Comparison of ENCODE assay signal across 8 cellular contexts in genomic region chr2:113336040-113336439, GRCh38. TPM values are rescaled to one million over a fixed set of nuclear protein-coding genes. Genes with fewer than 3 reads are reported as not detected.
A peak's percentile ranks its signal among the peaks of the same experiment; 100 is the strongest.
DNase-seq lines count a peak whose midpoint lies in the region; TF ChIP-seq lines count a peak whose summit lies in the region.
"Not testable (repeated sequence)": the region's sequence is repeated elsewhere in the genome, so short reads cannot be mapped to it uniquely, and the experiment has no call there.
"Had no signal": no experiment of that assay in that cellular context is flagged by ENCODE, and none has a peak within 500 bp of the region (broad histone marks: within the 10 kb centered on the region; RNA-seq: fewer than 3 reads in every experiment).

No MANE protein-coding gene starts in this region.

- H3K9ac ChIP-seq in liver (ENCODE audit: low read depth in 1 of 2, low read length in 2 of 2), result not testable (repeated sequence)

- H3K4me1 ChIP-seq in liver (ENCODE audit: control insufficient read depth in 4 of 4, insufficient read depth in 4 of 4, low read length in 3 of 4), result peaks cover 2 to 12% (median 7%) of the 10 kb centered on the region in 4 donors

- H3K9me3 ChIP-seq in liver (ENCODE audit: control insufficient read depth in 4 of 4, low read length in 3 of 4), result not testable (repeated sequence)

- TF ChIP-seq CTCF in cardiac fibroblast (IDR thresholded peaks at IDR 0.05; ENCODE audit: low read depth, low read length); foreskin fibroblast (IDR thresholded peaks at IDR 0.05; ENCODE audit: low read depth, low read length); liver (IDR thresholded peaks at IDR 0.05; ENCODE audit: low read depth, low read length, missing input control): not testable (repeated sequence)

- H3K36me3 ChIP-seq in liver (ENCODE audit: control insufficient read depth in 4 of 4, insufficient read depth in 3 of 4, low read depth in 1 of 4, low read length in 3 of 4), result not testable (repeated sequence)

- not testable (repeated sequence) for H3K27ac ChIP-seq in liver (ENCODE audit: low read depth in 1 of 2, low read length in 2 of 2)

- TF ChIP-seq RAD21 in liver (IDR thresholded peaks at IDR 0.05), result not testable (repeated sequence)

- not testable (repeated sequence) for H3K4me3 ChIP-seq in cardiac fibroblast (replicated peaks in 1 of 2; ENCODE audit: low read depth in 2 of 2, low read length in 2 of 2); foreskin fibroblast (ENCODE audit: low read depth in 1 of 2, low read length in 2 of 2); liver (ENCODE audit: low read depth in 1 of 3, low read length in 3 of 3); skeletal muscle cell (ENCODE audit: low read depth, low read length)

- 77% methylated on average over 3 of the region's 3 CpGs for WGBS in liver

- DNase-seq in GM03348 (ENCODE audit: low spot score), result peak; percentile 46
- peak; percentile 35 for DNase-seq in NCI-H2029 treated with DMSO at 0.1 percent for 48 hours (lab: John Stamatoyannopoulos, UW)
- DNase-seq in NCI-H82 (lab: John Stamatoyannopoulos, UW), result peak; percentile 82
- peak; percentile 25 to 37 for DNase-seq in cardiac fibroblast (ENCODE audit: low read depth in 2 of 2)
- DNase-seq in foreskin fibroblast, result peak; percentile 56 to 74
- DNase-seq in skeletal muscle cell (ENCODE audit: low read depth), result peak; percentile 76

- not testable (repeated sequence) for H3K27me3 ChIP-seq in liver (ENCODE audit: control insufficient read depth in 4 of 4, insufficient read depth in 4 of 4, low read length in 3 of 4)

TF ChIP-seq in liver, 16 proteins besides CTCF, POLR2A, EP300 and RAD21:
- peak; percentile 52 for TF ChIP-seq FOXA2 (IDR thresholded peaks at IDR 0.05)

RNA-seq across cellular contexts. Expression of gene PAX8, which starts 57.3 kb away (rescaled TPM):
- total RNA-seq in liver, result under 1 TPM; 0.09 to 0.17 TPM
- under 1 TPM; 0.50 to 0.85 TPM for polyA plus RNA-seq in liver
- total RNA-seq: H7 had no signal

Comparison
In these comparisons a context has a peak if more than half of its experiments do, and no peak if none do; other contexts are left out.
1. DNase-seq: peak in every context shown above with its lines; median percentile 82 in NCI-H82; 76 in skeletal muscle cell; 65 in foreskin fibroblast; 46 in GM03348; 35 in NCI-H2029 treated with DMSO at 0.1 percent for 48 hours; 31 in cardiac fibroblast.